Comparison of ENCODE assay signal across 10 cellular contexts in the genomic region with DNA sequence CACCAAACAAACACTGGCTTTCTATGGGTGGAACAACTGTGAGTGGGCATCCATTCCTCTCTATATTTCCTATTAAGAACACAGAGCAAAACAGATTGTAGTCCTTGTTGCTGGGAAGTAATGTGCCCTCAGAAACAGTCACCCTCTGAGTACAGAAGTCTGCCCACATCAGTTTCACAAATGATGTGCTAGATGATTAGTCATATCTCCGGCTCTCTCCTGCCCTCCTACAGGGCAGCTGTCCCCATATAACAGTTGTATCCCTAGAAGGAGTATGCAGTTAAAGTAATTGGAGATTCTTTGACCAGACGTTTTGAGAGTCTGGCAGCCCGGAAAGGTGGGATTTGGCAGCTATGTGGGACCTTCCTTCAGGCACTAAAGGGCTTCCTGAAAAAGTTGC.
DNase-seq lines count a peak whose midpoint lies in the region; ATAC-seq and TF ChIP-seq lines count a peak whose summit lies in the region.
"Had no signal": no experiment of that assay in that cellular context is flagged by ENCODE, and none has a peak within 500 bp of the region (broad histone marks: within the 10 kb centered on the region; RNA-seq: fewer than 3 reads in every experiment).

No MANE protein-coding gene starts in this region.

- H3K36me3 Mint-ChIP-seq in activated T-helper 17 cell treated with anti-CD3 and anti-CD28 coated beads, Interleukin-2, amount 50 U/mL, for 72 hours (ENCODE audit: low read depth): no peaks in the 10 kb centered on the region
- no peaks in the 10 kb centered on the region for H3K36me3 Mint-ChIP-seq in progenitor cell of endocrine pancreas (ENCODE audit: insufficient read depth)
- H3K36me3 Mint-ChIP-seq: CD14-positive monocyte had no signal

- TF ChIP-seq CTCF in progenitor cell of endocrine pancreas (IDR thresholded peaks at IDR 0.05; ENCODE audit: unreplicated experiment): no peak

- peak overlapping the region; percentile 61 for H3K27ac Mint-ChIP-seq in activated T-helper 17 cell treated with anti-CD3 and anti-CD28 coated beads, Interleukin-2, amount 50 U/mL, for 72 hours
- H3K27ac Mint-ChIP-seq in progenitor cell of endocrine pancreas: no peak overlapping the region
- H3K27ac Mint-ChIP-seq: CD14-positive monocyte had no signal

- peak; percentile 100 for ATAC-seq in activated T-helper 17 cell treated with anti-CD3 and anti-CD28 coated beads, Interleukin-2, amount 50 U/mL, for 72 hours (replicated peaks)
- no peak for ATAC-seq in HG03378 (IDR thresholded peaks at IDR 0.05; ENCODE audit: unreplicated experiment)
- ATAC-seq: pancreas had no signal

- no peaks in the 10 kb centered on the region for H3K9me3 Mint-ChIP-seq in activated T-helper 17 cell treated with anti-CD3 and anti-CD28 coated beads, Interleukin-2, amount 50 U/mL, for 72 hours
- H3K9me3 Mint-ChIP-seq in progenitor cell of endocrine pancreas (ENCODE audit: low read depth): no peaks in the 10 kb centered on the region

- H3K27me3 Mint-ChIP-seq in activated T-helper 17 cell treated with anti-CD3 and anti-CD28 coated beads, Interleukin-2, amount 50 U/mL, for 72 hours: no peaks in the 10 kb centered on the region
- H3K27me3 Mint-ChIP-seq in progenitor cell of endocrine pancreas: no peaks in the 10 kb centered on the region

- DNase-seq in stimulated activated CD4-positive, alpha-beta T cell treated with anti-CD3 and anti-CD28 coated beads, Interleukin-1b, Interleukin-23, amount 100 ng/mL, for 48 hours: peak; percentile 21
- DNase-seq in stimulated activated CD4-positive, alpha-beta T cell treated with anti-CD3 and anti-CD28 coated beads, Interleukin-12 subunit alpha, Interleukin-12 subunit beta, amount 100 ng/mL, for 4 hours: no peak
- DNase-seq in iris pigment epithelial cell (ENCODE audit: low read depth) (peak; percentile 71), progenitor cell of endocrine pancreas (ENCODE audit: low spot score, unreplicated experiment) (no peak), NCI-H2227 treated with DMSO at 0.1 percent for 48 hours (lab: John Stamatoyannopoulos, UW) (no peak), AG08395 (ENCODE audit: low spot score) (no peak)
- DNase-seq: pancreas had no signal

- H3K4me1 Mint-ChIP-seq in activated T-helper 17 cell treated with anti-CD3 and anti-CD28 coated beads, Interleukin-2, amount 50 U/mL, for 72 hours: peaks cover 20% of the 10 kb centered on the region
- H3K4me1 Mint-ChIP-seq in progenitor cell of endocrine pancreas (ENCODE audit: low read depth): peaks cover 19% of the 10 kb centered on the region
- H3K4me1 Mint-ChIP-seq: CD14-positive monocyte had no signal

- H3K4me3 Mint-ChIP-seq in activated T-helper 17 cell treated with anti-CD3 and anti-CD28 coated beads, Interleukin-2, amount 50 U/mL, for 72 hours: peak overlapping the region; percentile 22
- no peak overlapping the region for H3K4me3 Mint-ChIP-seq in progenitor cell of endocrine pancreas (ENCODE audit: low read depth)
- H3K4me3 Mint-ChIP-seq: CD14-positive monocyte had no signal

Comparison
In these comparisons a context has a peak if more than half of its experiments do, and no peak if none do; other contexts are left out.
1. DNase-seq: peak in stimulated activated CD4-positive, alpha-beta T cell treated with anti-CD3 and anti-CD28 coated beads, Interleukin-1b, Interleukin-23, amount 100 ng/mL, for 48 hours (single experiment) and iris pigment epithelial cell (single experiment); none in stimulated activated CD4-positive, alpha-beta T cell treated with anti-CD3 and anti-CD28 coated beads, Interleukin-12 subunit alpha, Interleukin-12 subunit beta, amount 100 ng/mL, for 4 hours (single experiment), progenitor cell of endocrine pancreas (single experiment), NCI-H2227 treated with DMSO at 0.1 percent for 48 hours (single experiment) and AG08395 (single experiment).